Comparison of ENCODE assay signal across 1 cellular context in the genomic region with DNA sequence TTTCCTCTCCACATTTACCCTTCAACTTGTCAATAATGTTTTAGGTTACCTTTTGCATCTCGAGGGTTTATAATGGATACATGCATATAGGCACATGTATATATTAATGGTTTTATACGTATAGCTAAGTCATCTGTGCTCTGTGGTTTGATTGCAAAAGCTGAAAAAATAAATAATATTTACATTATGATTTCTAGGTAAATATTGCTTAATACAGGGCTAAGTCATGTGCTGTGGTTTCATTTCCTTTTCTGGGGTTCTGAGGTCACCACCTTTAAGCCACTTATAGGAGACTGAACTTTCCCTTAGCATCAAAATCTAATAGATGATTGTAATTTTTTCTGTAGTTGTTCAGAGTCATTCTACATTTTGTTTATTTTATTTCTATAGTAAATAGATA.
TF ChIP-seq lines count a peak whose summit lies in the region.

No MANE protein-coding gene starts in this region.

TF ChIP-seq in HepG2, 621 proteins besides CTCF, POLR2A, EP300 and RAD21 (continued from another document and continues in another):
- peak; percentile 65 for TF ChIP-seq ARID3A (IDR thresholded peaks at IDR 0.05; ENCODE audit: low read depth, low read length)
- TF ChIP-seq FOXM1 (CRISPR knock-in tag; IDR thresholded peaks at IDR 0.05), result no peak
- 0 out of 2 replicates have a peak, but pooled peaks have one; percentile 14 for TF ChIP-seq ATF1 (CRISPR knock-in tag; IDR thresholded peaks at IDR 0.05)
- TF ChIP-seq STAT5B (CRISPR knock-in tag; IDR thresholded peaks at IDR 0.05), result no peak
- no peak for TF ChIP-seq ZNF850 (CRISPR knock-in tag; conservative IDR thresholded peaks at IDR 0.05)
- TF ChIP-seq, protein P1, sequence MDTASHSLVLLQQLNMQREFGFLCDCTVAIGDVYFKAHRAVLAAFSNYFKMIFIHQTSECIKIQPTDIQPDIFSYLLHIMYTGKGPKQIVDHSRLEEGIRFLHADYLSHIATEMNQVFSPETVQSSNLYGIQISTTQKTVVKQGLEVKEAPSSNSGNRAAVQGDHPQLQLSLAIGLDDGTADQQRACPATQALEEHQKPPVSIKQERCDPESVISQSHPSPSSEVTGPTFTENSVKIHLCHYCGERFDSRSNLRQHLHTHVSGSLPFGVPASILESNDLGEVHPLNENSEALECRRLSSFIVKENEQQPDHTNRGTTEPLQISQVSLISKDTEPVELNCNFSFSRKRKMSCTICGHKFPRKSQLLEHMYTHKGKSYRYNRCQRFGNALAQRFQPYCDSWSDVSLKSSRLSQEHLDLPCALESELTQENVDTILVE (CRISPR knock-in tag; IDR thresholded peaks at IDR 0.05), result no peak
- TF ChIP-seq CBFB (CRISPR knock-in tag; IDR thresholded peaks at IDR 0.05), result 0 out of 2 replicates have a peak, but pooled peaks have one; percentile 42
- TF ChIP-seq TRAFD1 (CRISPR knock-in tag; IDR thresholded peaks at IDR 0.05; ENCODE audit: borderline replicate concordance), result no peak
- TF ChIP-seq NRL (CRISPR knock-in tag; IDR thresholded peaks at IDR 0.05; ENCODE audit: borderline replicate concordance), result no peak
- TF ChIP-seq, protein P2, sequence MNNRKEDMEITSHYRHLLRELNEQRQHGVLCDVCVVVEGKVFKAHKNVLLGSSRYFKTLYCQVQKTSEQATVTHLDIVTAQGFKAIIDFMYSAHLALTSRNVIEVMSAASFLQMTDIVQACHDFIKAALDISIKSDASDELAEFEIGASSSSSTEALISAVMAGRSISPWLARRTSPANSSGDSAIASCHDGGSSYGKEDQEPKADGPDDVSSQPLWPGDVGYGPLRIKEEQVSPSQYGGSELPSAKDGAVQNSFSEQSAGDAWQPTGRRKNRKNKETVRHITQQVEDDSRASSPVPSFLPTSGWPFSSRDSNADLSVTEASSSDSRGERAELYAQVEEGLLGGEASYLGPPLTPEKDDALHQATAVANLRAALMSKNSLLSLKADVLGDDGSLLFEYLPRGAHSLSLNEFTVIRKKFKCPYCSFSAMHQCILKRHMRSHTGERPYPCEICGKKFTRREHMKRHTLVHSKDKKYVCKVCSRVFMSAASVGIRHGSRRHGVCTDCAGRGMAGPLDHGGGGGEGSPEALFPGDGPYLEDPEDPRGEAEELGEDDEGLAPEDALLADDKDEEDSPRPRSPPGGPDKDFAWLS (CRISPR knock-in tag; IDR thresholded peaks at IDR 0.05; ENCODE audit: borderline replicate concordance), result no peak
- TF ChIP-seq SOX13 (IDR thresholded peaks at IDR 0.05), result no peak
- TF ChIP-seq SOX13 (CRISPR knock-in tag; conservative IDR thresholded peaks at IDR 0.05 in 1 of 2, IDR thresholded peaks at IDR 0.05 in 1 of 2), result peak in 1 of 2 experiments; percentile 47; a peak in 1 of 4 replicates
- no peak for TF ChIP-seq FOXO1 (CRISPR knock-in tag; IDR thresholded peaks at IDR 0.05)
- no peak for TF ChIP-seq ZNF558 (CRISPR knock-in tag; IDR thresholded peaks at IDR 0.05; ENCODE audit: borderline replicate concordance)
- TF ChIP-seq SATB2 (CRISPR knock-in tag; IDR thresholded peaks at IDR 0.05), result no peak
- TF ChIP-seq FOXA1 (IDR thresholded peaks at IDR 0.05), result no peak
- peak; percentile 61 for TF ChIP-seq FOXA1 (CRISPR knock-in tag; IDR thresholded peaks at IDR 0.05)
- no peak for TF ChIP-seq SSRP1 (CRISPR knock-in tag; IDR thresholded peaks at IDR 0.05)
- no peak for TF ChIP-seq KIAA2018 (CRISPR knock-in tag; IDR thresholded peaks at IDR 0.05; ENCODE audit: borderline replicate concordance)
- TF ChIP-seq ZNF326 (CRISPR knock-in tag; IDR thresholded peaks at IDR 0.05; ENCODE audit: borderline replicate concordance), result no peak
- TF ChIP-seq FOXP1 (IDR thresholded peaks at IDR 0.05), result no peak
- peak; percentile 41; the same call in 1 of the 2 replicates for TF ChIP-seq FOXP1 (CRISPR knock-in tag; IDR thresholded peaks at IDR 0.05)
- no peak for TF ChIP-seq THAP9 (CRISPR knock-in tag; IDR thresholded peaks at IDR 0.05; ENCODE audit: borderline replicate concordance)
- TF ChIP-seq RCOR2 (CRISPR knock-in tag; IDR thresholded peaks at IDR 0.05), result peak; percentile 23; the same call in 1 of the 2 replicates
- no peak for TF ChIP-seq ZNF292 (CRISPR knock-in tag; IDR thresholded peaks at IDR 0.05; ENCODE audit: borderline replicate concordance, low read depth)
- no peak for TF ChIP-seq PLRG1 (conservative IDR thresholded peaks at IDR 0.05)
- peak; percentile 92 for TF ChIP-seq TFE3 (CRISPR knock-in tag; IDR thresholded peaks at IDR 0.05)
- peak; percentile 52; the same call in 1 of the 2 replicates for TF ChIP-seq ELF3 (CRISPR knock-in tag; IDR thresholded peaks at IDR 0.05)
- TF ChIP-seq TBX3 (IDR thresholded peaks at IDR 0.05; ENCODE audit: borderline replicate concordance), result no peak
- TF ChIP-seq KLF15 (CRISPR knock-in tag; IDR thresholded peaks at IDR 0.05; ENCODE audit: borderline replicate concordance), result no peak
- no peak for TF ChIP-seq NBN (conservative IDR thresholded peaks at IDR 0.05)
- TF ChIP-seq U2AF1 (optimal IDR thresholded peaks at IDR 0.05; ENCODE audit: low read depth, low read length), result no peak
- TF ChIP-seq NCOA2 (CRISPR knock-in tag; IDR thresholded peaks at IDR 0.05), result peak; percentile 68; the same call in 1 of the 2 replicates
- peak; percentile 30; the same call in 1 of the 2 replicates for TF ChIP-seq SOX5 (CRISPR knock-in tag; IDR thresholded peaks at IDR 0.05; ENCODE audit: borderline replicate concordance)
- TF ChIP-seq PHF20 (CRISPR knock-in tag; IDR thresholded peaks at IDR 0.05), result no peak
- TF ChIP-seq ZBTB20 (CRISPR knock-in tag; IDR thresholded peaks at IDR 0.05; ENCODE audit: borderline replicate concordance, low read depth), result no peak; the same call in 1 of the 2 replicates
- TF ChIP-seq ZNF792 (CRISPR knock-in tag; IDR thresholded peaks at IDR 0.05), result no peak
- TF ChIP-seq IRF1 (CRISPR knock-in tag; IDR thresholded peaks at IDR 0.05; ENCODE audit: low read depth), result no peak
- no peak for TF ChIP-seq YEATS4 (CRISPR knock-in tag; IDR thresholded peaks at IDR 0.05; ENCODE audit: borderline replicate concordance)
- no peak for TF ChIP-seq ZNF333 (CRISPR knock-in tag; IDR thresholded peaks at IDR 0.05; ENCODE audit: borderline replicate concordance)
- TF ChIP-seq TMF1 (CRISPR knock-in tag; IDR thresholded peaks at IDR 0.05; ENCODE audit: low read depth), result no peak
- no peak for TF ChIP-seq SMAD3 (CRISPR knock-in tag; IDR thresholded peaks at IDR 0.05)
- TF ChIP-seq ZNF577 (CRISPR knock-in tag; IDR thresholded peaks at IDR 0.05; ENCODE audit: borderline replicate concordance, low read depth), result no peak
